Comparison of ENCODE assay signal across 25 cellular contexts in the genomic region with DNA sequence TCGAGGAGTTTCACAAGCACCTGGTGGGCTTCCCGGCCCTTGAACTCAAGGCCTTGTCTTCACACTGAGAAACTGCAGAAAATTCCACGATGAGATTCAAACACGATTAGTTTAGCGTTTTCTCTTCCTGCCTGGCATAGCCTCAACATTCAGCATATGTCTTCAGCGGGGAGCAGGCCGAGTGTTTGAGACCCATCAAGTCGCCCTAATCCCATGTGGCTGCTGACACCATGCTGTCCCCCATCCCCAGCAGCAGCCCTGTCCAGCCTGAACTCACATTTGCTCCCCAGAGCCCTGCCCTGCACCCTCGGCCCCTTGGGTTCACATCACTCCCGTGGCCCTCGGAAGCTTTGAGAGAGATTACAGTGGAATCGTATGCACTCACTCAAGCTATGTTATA.
"Had no signal": no experiment of that assay in that cellular context is flagged by ENCODE, and none has a peak within 500 bp of the region (broad histone marks: within the 10 kb centered on the region; RNA-seq: fewer than 3 reads in every experiment).

No MANE protein-coding gene starts in this region.

- ATAC-seq: naive thymus-derived CD4-positive, alpha-beta T cell; natural killer cell; psoas muscle; right cardiac atrium; right lobe of liver; stimulated activated effector memory CD8-positive, alpha-beta T cell treated with anti-CD3 and anti-CD28 coated beads, Interleukin-12 subunit alpha, Interleukin-12 subunit beta, amount 100 ng/mL, for 72 hours; stimulated activated naive B cell treated with anti-CD40 and anti-IgM and Interleukin-4, amounts not matched to agents 10 μg/mL and 1 μg/mL and 100 μg/mL, for 72 hours had no signal

- H3K9ac ChIP-seq: neural progenitor cell, parathyroid adenoma had no signal

- H3K9me3 ChIP-seq: neutrophil, ovary, psoas muscle, right lobe of liver, sigmoid colon, stomach, thoracic aorta, thyroid gland, tibial nerve, upper lobe of left lung, vagina had no signal

- H3K4me2 ChIP-seq: neural progenitor cell had no signal

- H3K4me1 ChIP-seq: neural progenitor cell, parathyroid adenoma, psoas muscle, right lobe of liver, sigmoid colon, stomach, thyroid gland, tibial nerve, vagina had no signal

- H2AFZ ChIP-seq: neural progenitor cell, parathyroid adenoma had no signal

- H3K27me3 ChIP-seq: neural progenitor cell, ovary, right lobe of liver, sigmoid colon, thyroid gland, tibial nerve, upper lobe of left lung, vagina had no signal

- H3K4me3 ChIP-seq: neural progenitor cell, ovary, psoas muscle, right lobe of liver, sigmoid colon, stomach, thoracic aorta, thyroid gland, tibial nerve, upper lobe of left lung, vagina had no signal

- H3K36me3 ChIP-seq: neural progenitor cell, neutrophil, ovary, right lobe of liver, sigmoid colon, stomach, thoracic aorta, thyroid gland, tibial nerve, upper lobe of left lung, vagina had no signal

- H3K27ac ChIP-seq: neural progenitor cell, neutrophil, ovary, parathyroid adenoma, psoas muscle, right lobe of liver, sigmoid colon, stomach, thoracic aorta, thyroid gland, tibial nerve, upper lobe of left lung, vagina had no signal

- DNase-seq: naive thymus-derived CD4-positive, alpha-beta T cell; natural killer cell; nucleus accumbens; ovary; posterior cingulate gyrus; psoas muscle; right cardiac atrium; right lobe of liver; sigmoid colon; small intestine; stimulated activated CD4-positive, alpha-beta T cell treated with anti-CD3 and anti-CD28 coated beads, Interleukin-12 subunit alpha, Interleukin-12 subunit beta, amount 100 ng/mL, for 4 hours; stimulated activated CD4-positive, alpha-beta T cell treated with anti-CD3 and anti-CD28 coated beads, Interleukin-1b, Interleukin-23, amount 100 ng/mL, for 48 hours; stimulated activated CD4-positive, alpha-beta T cell treated with anti-CD3 and anti-CD28 coated beads, Interleukin-4, amount 100 ng/mL, for 24 hours; stimulated activated naive B cell treated with anti-CD40 and anti-IgM and Interleukin-4, amounts not matched to agents 10 μg/mL and 1 μg/mL and 100 μg/mL, for 72 hours; stimulated activated naive CD4-positive, alpha-beta T cell treated with Interleukin-2 at 50 U/mL for 16 hours; stomach; thyroid gland; upper lobe of left lung had no signal
